30 cellular contexts compared by ENCODE assay signal in the genomic region with DNA sequence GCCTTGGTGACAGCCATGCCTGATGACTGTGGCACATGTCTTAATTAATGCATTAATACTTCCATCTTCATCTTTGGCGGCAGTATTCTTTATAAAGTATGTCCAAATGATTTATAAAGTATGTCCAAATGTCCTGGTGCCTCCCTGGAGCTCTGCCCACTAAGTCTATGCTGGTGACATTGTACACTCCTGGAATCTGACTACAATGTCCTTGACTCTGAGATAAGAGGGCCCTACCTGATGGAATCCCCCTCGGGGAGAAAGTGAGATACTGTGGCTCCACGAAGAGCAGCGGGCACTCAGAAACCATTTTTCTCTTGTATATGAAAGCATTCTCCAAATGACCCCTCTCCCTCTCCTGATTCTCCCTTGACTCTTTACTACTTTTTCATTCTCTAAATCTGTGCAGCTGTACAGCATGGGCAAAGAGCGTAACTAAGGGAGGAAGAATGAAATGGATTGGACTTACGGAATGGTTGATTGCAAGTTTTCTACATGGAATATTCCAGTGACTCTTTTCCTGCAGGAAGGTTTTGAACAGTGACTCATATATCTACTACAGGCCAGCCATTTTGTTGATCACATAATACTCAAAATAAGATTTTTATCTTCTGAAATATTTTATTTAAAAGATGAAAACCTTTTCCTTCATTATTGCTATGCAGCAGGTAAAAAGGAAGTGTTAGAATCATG. TPM values are rescaled to one million over a fixed set of nuclear protein-coding genes. Genes with fewer than 3 reads are reported as not detected.
DNase-seq lines count a peak whose midpoint lies in the region; ATAC-seq and TF ChIP-seq lines count a peak whose summit lies in the region.
"Had no signal": no experiment of that assay in that cellular context is flagged by ENCODE, and none has a peak within 500 bp of the region (broad histone marks: within the 10 kb centered on the region; RNA-seq: fewer than 3 reads in every experiment).

No MANE protein-coding gene starts in this region.

- peak; percentile 53 for ATAC-seq in Right ventricle myocardium inferior
- ATAC-seq in heart left ventricle = peak; percentile 19 to 47 (median 26)
- ATAC-seq: activated T-helper 17 cell treated with anti-CD3 and anti-CD28 coated beads, Interleukin-2, amount 50 U/mL, for 72 hours had no signal

- no peak overlapping the region for H3K4me3 ChIP-seq in heart left ventricle
- H3K4me3 ChIP-seq in CD4-positive, alpha-beta memory T cell (ENCODE audit: low read length in 2 of 2) = no peak overlapping the region
- H3K4me3 ChIP-seq: neural progenitor cell, SJSA1, upper lobe of right lung had no signal

- H3K4me1 ChIP-seq in heart left ventricle = peaks cover 1 to 82% (median 40%) of the 10 kb centered on the region in 12 donors
- peaks cover 11% of the 10 kb centered on the region for H3K4me1 ChIP-seq in CD4-positive, alpha-beta memory T cell (ENCODE audit: insufficient read depth, low read length)
- H3K4me1 ChIP-seq: neural progenitor cell, parathyroid adenoma had no signal

- H3K27ac Mint-ChIP-seq in nephron = peak overlapping the region; percentile 33 to 91 (median 91)
- H3K27ac Mint-ChIP-seq in type B pancreatic cell = peak overlapping the region; percentile 46
- peak overlapping the region in 1 of 7 donors; percentile 64 for H3K27ac Mint-ChIP-seq in CD4-positive, alpha-beta memory T cell
- H3K27ac Mint-ChIP-seq: activated T-helper 17 cell treated with anti-CD3 and anti-CD28 coated beads, Interleukin-2, amount 50 U/mL, for 72 hours; neural progenitor cell had no signal

- H3K27me3 Mint-ChIP-seq in nephron (ENCODE audit: low read depth) (no peaks in the 10 kb centered on the region), type B pancreatic cell (no peaks in the 10 kb centered on the region)
- H3K27me3 Mint-ChIP-seq in CD4-positive, alpha-beta memory T cell = no peaks in the 10 kb centered on the region
- H3K27me3 Mint-ChIP-seq: activated T-helper 17 cell treated with anti-CD3 and anti-CD28 coated beads, Interleukin-2, amount 50 U/mL, for 72 hours had no signal

- intact Hi-C loops in Right ventricle myocardium inferior (cut with DNase I) = loop anchor here (5.0 to 10.0 kb wide), 2 partner anchors 64 to 78 kb away; a partner anchor contains a TSS
- intact Hi-C loops in cardiac septum (cut with DNase I) = no loop called here
- intact Hi-C loops in heart left ventricle (cut with DNase I) = loop anchor here in 1 of 10 donors (10.0 kb wide), 1 partner anchor 68 kb away; no protein-coding TSS in a partner anchor
- intact Hi-C loops in CD4-positive, alpha-beta memory T cell (cut with micrococcal nuclease) = no loop called here

- DNase-seq in Right ventricle myocardium inferior (ENCODE audit: missing footprints) = no peak
- DNase-seq in cardiac septum (ENCODE audit: low spot score) = no peak
- no peak for DNase-seq in heart left ventricle
- DNase-seq in type B pancreatic cell (ENCODE audit: extremely low spot score, unreplicated experiment) = no peak
- DNase-seq in AG08396 (ENCODE audit: low spot score) = no peak
- DNase-seq in CD4-positive, alpha-beta memory T cell = no peak
- no peak for DNase-seq in GM19238 (ENCODE audit: insufficient read length, low spot score)
- DNase-seq: 8988T; activated CD4-positive, alpha-beta T cell treated with anti-CD3 and anti-CD28 coated beads for 48 hours; activated naive CD4-positive, alpha-beta T cell treated with anti-CD3 and anti-CD28 coated beads, Interleukin-2, amount 50 U/mL, for 16 hours; aorta; Calu3; DMS79; effector memory CD4-positive, alpha-beta T cell; erythroblast; islet precursor cell; KBM-7; NCI-H1694; NCI-H82; stimulated activated CD4-positive, alpha-beta T cell treated with anti-CD3 and anti-CD28 coated beads, Interleukin-15, amount 100 ng/mL, for 24 hours; stimulated activated CD4-positive, alpha-beta T cell treated with anti-CD3 and anti-CD28 coated beads, Interleukin-4, amount 100 ng/mL, for 4 hours; T1000; upper lobe of right lung had no signal

- H3K4me3 Mint-ChIP-seq in nephron = no peak overlapping the region
- no peak overlapping the region for H3K4me3 Mint-ChIP-seq in type B pancreatic cell
- no peak overlapping the region for H3K4me3 Mint-ChIP-seq in CD4-positive, alpha-beta memory T cell
- H3K4me3 Mint-ChIP-seq: activated T-helper 17 cell treated with anti-CD3 and anti-CD28 coated beads, Interleukin-2, amount 50 U/mL, for 72 hours; CD14-positive monocyte; neural progenitor cell had no signal

- H3K27ac ChIP-seq in heart left ventricle = peak overlapping the region in 11 of 12 donors; percentile 9 to 70 (median 56)
- no peak overlapping the region for H3K27ac ChIP-seq in CD4-positive, alpha-beta memory T cell (ENCODE audit: low read depth, low read length)
- H3K27ac ChIP-seq: neural progenitor cell, parathyroid adenoma, SJSA1, upper lobe of right lung, VCaP had no signal

- no peak for TF ChIP-seq POLR2A in heart left ventricle (IDR thresholded peaks at IDR 0.05)

- H3K36me3 ChIP-seq in heart left ventricle = peaks cover 0 to 61% (median 39%) of the 10 kb centered on the region in 9 donors
- H3K36me3 ChIP-seq in CD4-positive, alpha-beta memory T cell (ENCODE audit: insufficient read depth, low read length) = peaks cover 30% of the 10 kb centered on the region
- H3K36me3 ChIP-seq: neural progenitor cell had no signal

- 62 to 68% (median 63%) methylated on average over 6 of the region's 6 CpGs for WGBS in heart left ventricle, 4 donors

- TF ChIP-seq CTCF in heart left ventricle (IDR thresholded peaks at IDR 0.05) (no peak), nephron (IDR thresholded peaks at IDR 0.05; ENCODE audit: unreplicated experiment in 3 of 3) (no peak), type B pancreatic cell (conservative IDR thresholded peaks at IDR 0.05) (no peak)

- peaks cover 43% of the 10 kb centered on the region for H3K36me3 Mint-ChIP-seq in nephron (ENCODE audit: low read depth)
- peaks cover 34% of the 10 kb centered on the region for H3K36me3 Mint-ChIP-seq in type B pancreatic cell
- H3K36me3 Mint-ChIP-seq in CD4-positive, alpha-beta memory T cell = peaks cover 48 to 75% of the 10 kb centered on the region in 2 donors

- H3K27me3 ChIP-seq in heart left ventricle = no peaks in the 10 kb centered on the region
- no peaks in the 10 kb centered on the region for H3K27me3 ChIP-seq in CD4-positive, alpha-beta memory T cell (ENCODE audit: insufficient read depth, low read length)
- H3K27me3 ChIP-seq: neural progenitor cell, SJSA1, upper lobe of right lung had no signal

- H3K9me3 Mint-ChIP-seq in nephron (no peaks in the 10 kb centered on the region), type B pancreatic cell (peaks cover 7% of the 10 kb centered on the region)
- H3K9me3 Mint-ChIP-seq in CD4-positive, alpha-beta memory T cell = peaks cover 0 to 9% (median 4%) of the 10 kb centered on the region in 8 donors
- H3K9me3 Mint-ChIP-seq: activated T-helper 17 cell treated with anti-CD3 and anti-CD28 coated beads, Interleukin-2, amount 50 U/mL, for 72 hours; CD14-positive monocyte; neural progenitor cell had no signal

- H3K4me1 Mint-ChIP-seq in nephron (peaks cover 14% of the 10 kb centered on the region), type B pancreatic cell (ENCODE audit: unreplicated experiment) (peaks cover 24% of the 10 kb centered on the region)
- H3K4me1 Mint-ChIP-seq in CD4-positive, alpha-beta memory T cell = peaks cover 17 to 50% (median 32%) of the 10 kb centered on the region in 4 donors

- CTCF ChIA-PET in CD4-positive, alpha-beta memory T cell (lab: Charles Lee; ENCODE audit: partially characterized antibody) = no interaction called here

- POLR2A ChIA-PET in CD4-positive, alpha-beta memory T cell (lab: Charles Lee; ENCODE audit: partially characterized antibody) = interaction anchor here (1.3 kb wide), 1 partner anchor 11 kb away, joined by 3 read pairs; no protein-coding TSS in a partner anchor

- no peaks in the 10 kb centered on the region for H3K9me3 ChIP-seq in heart left ventricle
- no peaks in the 10 kb centered on the region for H3K9me3 ChIP-seq in CD4-positive, alpha-beta memory T cell (ENCODE audit: control insufficient read depth in 1 of 2, low read length in 2 of 2)
- H3K9me3 ChIP-seq: SJSA1, upper lobe of right lung had no signal

RNA-seq across cellular contexts. Expression of a gene that starts 17.3 kb away (rescaled TPM):
- total RNA-seq in Right ventricle myocardium inferior = 113 TPM
- total RNA-seq in cardiac septum = 86.8 TPM
- 100 to 1,000 TPM in 5 of 9 donors, 10 to 100 TPM in 4; 66.5 to 123 (median 100) TPM for total RNA-seq in heart left ventricle
- polyA plus RNA-seq in heart left ventricle = 10 to 100 TPM; 51.5 to 62.9 TPM
- 25.2 and 28.9 TPM in 2 replicates for total RNA-seq in type B pancreatic cell (ENCODE audit: low replicate concordance)
- 10 to 100 TPM; 20.7 to 20.8 TPM for total RNA-seq in CD4-positive, alpha-beta memory T cell
- polyA plus RNA-seq in CD4-positive, alpha-beta memory T cell = under 1 TPM; 0.11 to 0.36 TPM
